Comparison of ENCODE assay signal across 2 cellular contexts in the genomic region with DNA sequence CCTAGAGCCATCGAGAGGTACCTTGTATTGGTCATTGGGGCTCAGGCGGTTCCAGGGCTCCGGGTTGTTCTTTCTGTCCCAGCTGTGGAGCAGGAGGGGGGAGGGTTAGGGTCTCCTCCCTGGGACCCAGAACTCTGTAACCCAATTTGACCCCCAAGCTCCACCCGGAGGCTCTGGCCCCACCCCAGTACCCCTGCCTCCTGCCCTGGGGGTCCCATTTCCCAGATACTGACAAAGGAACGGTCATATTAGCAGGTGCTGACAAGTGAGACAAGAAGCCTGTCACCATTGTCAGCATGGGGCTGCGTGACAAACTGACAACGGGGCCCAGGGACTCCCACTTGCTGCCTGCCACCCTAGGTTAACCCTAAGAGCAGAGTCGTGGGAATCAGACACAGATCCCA.
TF ChIP-seq lines count a peak whose summit lies in the region.

No MANE protein-coding gene starts in this region.

TF ChIP-seq in liver, 16 proteins besides CTCF, POLR2A, EP300 and RAD21:
- TF ChIP-seq, protein P1, sequence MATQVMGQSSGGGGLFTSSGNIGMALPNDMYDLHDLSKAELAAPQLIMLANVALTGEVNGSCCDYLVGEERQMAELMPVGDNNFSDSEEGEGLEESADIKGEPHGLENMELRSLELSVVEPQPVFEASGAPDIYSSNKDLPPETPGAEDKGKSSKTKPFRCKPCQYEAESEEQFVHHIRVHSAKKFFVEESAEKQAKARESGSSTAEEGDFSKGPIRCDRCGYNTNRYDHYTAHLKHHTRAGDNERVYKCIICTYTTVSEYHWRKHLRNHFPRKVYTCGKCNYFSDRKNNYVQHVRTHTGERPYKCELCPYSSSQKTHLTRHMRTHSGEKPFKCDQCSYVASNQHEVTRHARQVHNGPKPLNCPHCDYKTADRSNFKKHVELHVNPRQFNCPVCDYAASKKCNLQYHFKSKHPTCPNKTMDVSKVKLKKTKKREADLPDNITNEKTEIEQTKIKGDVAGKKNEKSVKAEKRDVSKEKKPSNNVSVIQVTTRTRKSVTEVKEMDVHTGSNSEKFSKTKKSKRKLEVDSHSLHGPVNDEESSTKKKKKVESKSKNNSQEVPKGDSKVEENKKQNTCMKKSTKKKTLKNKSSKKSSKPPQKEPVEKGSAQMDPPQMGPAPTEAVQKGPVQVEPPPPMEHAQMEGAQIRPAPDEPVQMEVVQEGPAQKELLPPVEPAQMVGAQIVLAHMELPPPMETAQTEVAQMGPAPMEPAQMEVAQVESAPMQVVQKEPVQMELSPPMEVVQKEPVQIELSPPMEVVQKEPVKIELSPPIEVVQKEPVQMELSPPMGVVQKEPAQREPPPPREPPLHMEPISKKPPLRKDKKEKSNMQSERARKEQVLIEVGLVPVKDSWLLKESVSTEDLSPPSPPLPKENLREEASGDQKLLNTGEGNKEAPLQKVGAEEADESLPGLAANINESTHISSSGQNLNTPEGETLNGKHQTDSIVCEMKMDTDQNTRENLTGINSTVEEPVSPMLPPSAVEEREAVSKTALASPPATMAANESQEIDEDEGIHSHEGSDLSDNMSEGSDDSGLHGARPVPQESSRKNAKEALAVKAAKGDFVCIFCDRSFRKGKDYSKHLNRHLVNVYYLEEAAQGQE (IDR thresholded peaks at IDR 0.05): no peak
- no peak for TF ChIP-seq HNF4A (conservative IDR thresholded peaks at IDR 0.05)
- TF ChIP-seq NR2F2 (IDR thresholded peaks at IDR 0.05): no peak
- TF ChIP-seq TAF1 (conservative IDR thresholded peaks at IDR 0.05): no peak
- TF ChIP-seq YY1 (IDR thresholded peaks at IDR 0.05): no peak

TF ChIP-seq in HepG2, 621 proteins besides CTCF, POLR2A, EP300 and RAD21:
- TF ChIP-seq, protein P2, sequence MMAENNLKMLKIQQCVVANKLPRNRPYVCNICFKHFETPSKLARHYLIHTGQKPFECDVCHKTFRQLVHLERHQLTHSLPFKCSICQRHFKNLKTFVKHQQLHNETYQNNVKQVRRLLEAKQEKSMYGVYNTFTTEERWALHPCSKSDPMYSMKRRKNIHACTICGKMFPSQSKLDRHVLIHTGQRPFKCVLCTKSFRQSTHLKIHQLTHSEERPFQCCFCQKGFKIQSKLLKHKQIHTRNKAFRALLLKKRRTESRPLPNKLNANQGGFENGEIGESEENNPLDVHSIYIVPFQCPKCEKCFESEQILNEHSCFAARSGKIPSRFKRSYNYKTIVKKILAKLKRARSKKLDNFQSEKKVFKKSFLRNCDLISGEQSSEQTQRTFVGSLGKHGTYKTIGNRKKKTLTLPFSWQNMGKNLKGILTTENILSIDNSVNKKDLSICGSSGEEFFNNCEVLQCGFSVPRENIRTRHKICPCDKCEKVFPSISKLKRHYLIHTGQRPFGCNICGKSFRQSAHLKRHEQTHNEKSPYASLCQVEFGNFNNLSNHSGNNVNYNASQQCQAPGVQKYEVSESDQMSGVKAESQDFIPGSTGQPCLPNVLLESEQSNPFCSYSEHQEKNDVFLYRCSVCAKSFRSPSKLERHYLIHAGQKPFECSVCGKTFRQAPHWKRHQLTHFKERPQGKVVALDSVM (CRISPR knock-in tag; IDR thresholded peaks at IDR 0.05): no peak
- no peak for TF ChIP-seq MLLT10 (CRISPR knock-in tag; IDR thresholded peaks at IDR 0.05)
- TF ChIP-seq CAMTA2 (CRISPR knock-in tag; IDR thresholded peaks at IDR 0.05; ENCODE audit: borderline replicate concordance): no peak
- no peak for TF ChIP-seq AGO1 (IDR thresholded peaks at IDR 0.05; ENCODE audit: low read depth, low read length, poor library complexity, severe bottlenecking)
- TF ChIP-seq REXO4 (CRISPR knock-in tag; IDR thresholded peaks at IDR 0.05; ENCODE audit: borderline replicate concordance): no peak
- TF ChIP-seq, protein P3, sequence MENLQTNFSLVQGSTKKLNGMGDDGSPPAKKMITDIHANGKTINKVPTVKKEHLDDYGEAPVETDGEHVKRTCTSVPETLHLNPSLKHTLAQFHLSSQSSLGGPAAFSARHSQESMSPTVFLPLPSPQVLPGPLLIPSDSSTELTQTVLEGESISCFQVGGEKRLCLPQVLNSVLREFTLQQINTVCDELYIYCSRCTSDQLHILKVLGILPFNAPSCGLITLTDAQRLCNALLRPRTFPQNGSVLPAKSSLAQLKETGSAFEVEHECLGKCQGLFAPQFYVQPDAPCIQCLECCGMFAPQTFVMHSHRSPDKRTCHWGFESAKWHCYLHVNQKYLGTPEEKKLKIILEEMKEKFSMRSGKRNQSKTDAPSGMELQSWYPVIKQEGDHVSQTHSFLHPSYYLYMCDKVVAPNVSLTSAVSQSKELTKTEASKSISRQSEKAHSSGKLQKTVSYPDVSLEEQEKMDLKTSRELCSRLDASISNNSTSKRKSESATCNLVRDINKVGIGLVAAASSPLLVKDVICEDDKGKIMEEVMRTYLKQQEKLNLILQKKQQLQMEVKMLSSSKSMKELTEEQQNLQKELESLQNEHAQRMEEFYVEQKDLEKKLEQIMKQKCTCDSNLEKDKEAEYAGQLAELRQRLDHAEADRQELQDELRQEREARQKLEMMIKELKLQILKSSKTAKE (CRISPR knock-in tag; IDR thresholded peaks at IDR 0.05; ENCODE audit: borderline replicate concordance): no peak
- TF ChIP-seq, protein P4, sequence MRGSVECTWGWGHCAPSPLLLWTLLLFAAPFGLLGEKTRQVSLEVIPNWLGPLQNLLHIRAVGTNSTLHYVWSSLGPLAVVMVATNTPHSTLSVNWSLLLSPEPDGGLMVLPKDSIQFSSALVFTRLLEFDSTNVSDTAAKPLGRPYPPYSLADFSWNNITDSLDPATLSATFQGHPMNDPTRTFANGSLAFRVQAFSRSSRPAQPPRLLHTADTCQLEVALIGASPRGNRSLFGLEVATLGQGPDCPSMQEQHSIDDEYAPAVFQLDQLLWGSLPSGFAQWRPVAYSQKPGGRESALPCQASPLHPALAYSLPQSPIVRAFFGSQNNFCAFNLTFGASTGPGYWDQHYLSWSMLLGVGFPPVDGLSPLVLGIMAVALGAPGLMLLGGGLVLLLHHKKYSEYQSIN (CRISPR knock-in tag; IDR thresholded peaks at IDR 0.05; ENCODE audit: borderline replicate concordance): no peak
- TF ChIP-seq CCAR2 (optimal IDR thresholded peaks at IDR 0.05; ENCODE audit: low read depth, low read length): no peak
- TF ChIP-seq ZNF607 (CRISPR knock-in tag; IDR thresholded peaks at IDR 0.05; ENCODE audit: borderline replicate concordance): no peak
- TF ChIP-seq, protein P5, sequence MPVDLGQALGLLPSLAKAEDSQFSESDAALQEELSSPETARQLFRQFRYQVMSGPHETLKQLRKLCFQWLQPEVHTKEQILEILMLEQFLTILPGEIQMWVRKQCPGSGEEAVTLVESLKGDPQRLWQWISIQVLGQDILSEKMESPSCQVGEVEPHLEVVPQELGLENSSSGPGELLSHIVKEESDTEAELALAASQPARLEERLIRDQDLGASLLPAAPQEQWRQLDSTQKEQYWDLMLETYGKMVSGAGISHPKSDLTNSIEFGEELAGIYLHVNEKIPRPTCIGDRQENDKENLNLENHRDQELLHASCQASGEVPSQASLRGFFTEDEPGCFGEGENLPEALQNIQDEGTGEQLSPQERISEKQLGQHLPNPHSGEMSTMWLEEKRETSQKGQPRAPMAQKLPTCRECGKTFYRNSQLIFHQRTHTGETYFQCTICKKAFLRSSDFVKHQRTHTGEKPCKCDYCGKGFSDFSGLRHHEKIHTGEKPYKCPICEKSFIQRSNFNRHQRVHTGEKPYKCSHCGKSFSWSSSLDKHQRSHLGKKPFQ (CRISPR knock-in tag; IDR thresholded peaks at IDR 0.05; ENCODE audit: insufficient replicate concordance): no peak
- TF ChIP-seq RXRB (CRISPR knock-in tag; IDR thresholded peaks at IDR 0.05; ENCODE audit: borderline replicate concordance): no peak
- TF ChIP-seq SOX13 (IDR thresholded peaks at IDR 0.05): no peak
- TF ChIP-seq SOX13 (CRISPR knock-in tag; conservative IDR thresholded peaks at IDR 0.05 in 1 of 2, IDR thresholded peaks at IDR 0.05 in 1 of 2): no peak
- no peak for TF ChIP-seq ZNF3 (CRISPR knock-in tag; IDR thresholded peaks at IDR 0.05)
- TF ChIP-seq, protein P6, sequence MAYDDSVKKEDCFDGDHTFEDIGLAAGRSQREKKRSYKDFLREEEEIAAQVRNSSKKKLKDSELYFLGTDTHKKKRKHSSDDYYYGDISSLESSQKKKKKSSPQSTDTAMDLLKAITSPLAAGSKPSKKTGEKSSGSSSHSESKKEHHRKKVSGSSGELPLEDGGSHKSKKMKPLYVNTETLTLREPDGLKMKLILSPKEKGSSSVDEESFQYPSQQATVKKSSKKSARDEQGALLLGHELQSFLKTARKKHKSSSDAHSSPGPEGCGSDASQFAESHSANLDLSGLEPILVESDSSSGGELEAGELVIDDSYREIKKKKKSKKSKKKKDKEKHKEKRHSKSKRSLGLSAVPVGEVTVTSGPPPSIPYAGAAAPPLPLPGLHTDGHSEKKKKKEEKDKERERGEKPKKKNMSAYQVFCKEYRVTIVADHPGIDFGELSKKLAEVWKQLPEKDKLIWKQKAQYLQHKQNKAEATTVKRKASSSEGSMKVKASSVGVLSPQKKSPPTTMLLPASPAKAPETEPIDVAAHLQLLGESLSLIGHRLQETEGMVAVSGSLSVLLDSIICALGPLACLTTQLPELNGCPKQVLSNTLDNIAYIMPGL (CRISPR knock-in tag; IDR thresholded peaks at IDR 0.05; ENCODE audit: borderline replicate concordance in 1 of 2, low read depth in 1 of 2): no peak
- no peak for TF ChIP-seq SP5 (CRISPR knock-in tag; IDR thresholded peaks at IDR 0.05; ENCODE audit: borderline replicate concordance, low read depth)
- no peak for TF ChIP-seq ZMAT3 (CRISPR knock-in tag; conservative IDR thresholded peaks at IDR 0.05)
TF ChIP-seq in HepG2: peak in this region for 0.
